Comparison of ENCODE assay signal across 8 cellular contexts in the genomic region with DNA sequence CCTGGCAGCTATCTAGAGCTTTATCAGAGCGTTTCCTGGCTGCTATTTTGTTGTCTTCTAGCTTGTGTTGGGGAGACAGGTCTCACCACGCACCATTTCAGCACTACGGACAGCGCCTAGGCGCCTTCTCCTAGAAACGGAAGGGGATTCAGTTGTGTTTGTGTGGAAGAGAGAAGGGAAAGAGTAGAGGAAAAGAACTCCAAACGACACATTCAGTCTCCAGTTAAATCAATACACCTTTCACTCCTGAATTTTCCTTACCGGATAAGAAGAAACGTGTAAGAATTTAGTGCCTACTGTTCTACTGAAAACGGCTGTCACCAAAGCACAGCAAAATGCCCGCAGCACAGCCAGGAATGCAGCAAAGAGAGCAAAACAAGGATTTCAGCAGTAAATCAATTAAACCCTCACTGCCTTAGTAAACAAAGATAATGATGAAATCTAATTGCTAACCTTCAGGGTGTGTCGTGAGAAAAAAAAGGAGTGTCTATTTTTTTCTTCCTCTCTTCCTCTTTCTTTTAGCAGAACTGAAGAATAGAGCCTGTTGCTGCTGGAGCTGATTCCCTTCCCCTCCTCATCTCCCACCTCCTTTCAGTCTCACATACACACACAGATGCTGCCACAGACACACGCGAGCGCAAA. TPM values are rescaled to one million over a fixed set of nuclear protein-coding genes. Genes with fewer than 3 reads are reported as not detected.
DNase-seq lines count a peak whose midpoint lies in the region; ATAC-seq and TF ChIP-seq lines count a peak whose summit lies in the region.
"Had no signal": no experiment of that assay in that cellular context is flagged by ENCODE, and none has a peak within 500 bp of the region (broad histone marks: within the 10 kb centered on the region; RNA-seq: fewer than 3 reads in every experiment).

No MANE protein-coding gene starts in this region.

- H4K20me1 ChIP-seq in hepatocyte (ENCODE audit: insufficient read depth, poor library complexity, severe bottlenecking), result no peaks in the 10 kb centered on the region

- intact Hi-C loops in psoas muscle (cut with DNase I), result no loop called here

- no peaks in the 10 kb centered on the region for H3K36me3 ChIP-seq in hepatocyte (replicated peaks; ENCODE audit: insufficient read depth, low read depth)
- H3K36me3 ChIP-seq in psoas muscle (ENCODE audit: insufficient read depth in 1 of 2, low read depth in 1 of 2), result no peaks in the 10 kb centered on the region

- H3K9me3 ChIP-seq in hepatocyte (ENCODE audit: low read depth) (no peaks in the 10 kb centered on the region), psoas muscle (no peaks in the 10 kb centered on the region)

- DNase-seq in H4 (ENCODE audit: low spot score), result peak; percentile 32
- peak; percentile 72 for DNase-seq in NCI-H69 (lab: John Stamatoyannopoulos, UW)
- peak; percentile 74 for DNase-seq in amniotic epithelial cell (ENCODE audit: low read depth)
- DNase-seq in hepatocyte (ENCODE audit: low spot score), result peak; percentile 90
- peak; percentile 33 to 67 for DNase-seq in psoas muscle

- no peaks in the 10 kb centered on the region for H3K79me2 ChIP-seq in hepatocyte

- H3K9me2 ChIP-seq in hepatocyte (replicated peaks; ENCODE audit: insufficient read depth), result no peaks in the 10 kb centered on the region

- 7% methylated on average over 15 of the region's 15 CpGs for WGBS in hepatocyte (ENCODE audit: low lambda C conversion rate, missing lambda C conversion rate)
- WGBS in psoas muscle, 3 donors, result 3 to 4% (median 3%) methylated on average over 15 of the region's 15 CpGs

- H3K4me1 ChIP-seq in hepatocyte (ENCODE audit: insufficient read depth), result no peaks in the 10 kb centered on the region
- no peaks in the 10 kb centered on the region for H3K4me1 ChIP-seq in psoas muscle

- no peak overlapping the region for H2AFZ ChIP-seq in hepatocyte

- peak overlapping the region; percentile 73 for H3K4me2 ChIP-seq in hepatocyte

- H3K27me3 ChIP-seq in hepatocyte (peaks cover 15% of the 10 kb centered on the region), psoas muscle (ENCODE audit: insufficient read depth in 3 of 3, low read length in 2 of 3) (peaks cover 0 to 4% (median 4%) of the 10 kb centered on the region in 3 donors)

- H3K27ac ChIP-seq in hepatocyte (no peak overlapping the region), psoas muscle (no peak overlapping the region)

- TF ChIP-seq CTCF in hepatocyte (IDR thresholded peaks at IDR 0.05; ENCODE audit: poor library complexity), result no peak
- no peak for TF ChIP-seq CTCF in psoas muscle (IDR thresholded peaks at IDR 0.05)

- ATAC-seq in psoas muscle, result no peak
- no peak for ATAC-seq in GM21360 (IDR thresholded peaks at IDR 0.05; ENCODE audit: unreplicated experiment)
- ATAC-seq in HG03521 (IDR thresholded peaks at IDR 0.05; ENCODE audit: unreplicated experiment), result no peak

- H3K4me3 ChIP-seq in hepatocyte (no peak overlapping the region), psoas muscle (no peak overlapping the region)

RNA-seq across cellular contexts. Expression of a gene that starts 0.4 kb away (rescaled TPM):
- total RNA-seq in H4 (2014; rRNA removed; shearing (Covaris generic)), result not detected in 2 replicates
- total RNA-seq in hepatocyte, result 0.12 TPM in 1 of 2 replicates, not detected in the other
- polyA plus RNA-seq in hepatocyte, result not detected in 2 replicates
- not detected for total RNA-seq in psoas muscle
- polyA plus RNA-seq in psoas muscle, result not detected
- total RNA-seq: T-helper 2 cell treated with Interferon-gamma antibody and Interleukin-4, amounts not matched to agents 100 ng/mL and 5 ng/mL, for 36 hours had no signal

RNA-seq across cellular contexts. Expression of a gene that starts 13.0 kb away (rescaled TPM):
- 0.86 and 2.7 TPM in 2 replicates for total RNA-seq in H4 (2014; rRNA removed; shearing (Covaris generic))
- 16.2 and 26.9 TPM in 2 replicates for total RNA-seq in hepatocyte
- 10.6 and 11.7 TPM in 2 replicates for polyA plus RNA-seq in hepatocyte
- 1 to 10 TPM in 1 of 4 donors, under 1 TPM in 3; 0.50 to 1.3 (median 0.77) TPM for total RNA-seq in psoas muscle
- under 1 TPM; 0.23 to 0.62 (median 0.27) TPM for polyA plus RNA-seq in psoas muscle

RNA-seq across cellular contexts. Expression of a gene that starts 15.0 kb away (rescaled TPM):
- not detected in 2 replicates for total RNA-seq in H4 (2014; rRNA removed; shearing (Covaris generic))
- total RNA-seq in hepatocyte (not detected in 2 replicates), psoas muscle (not detected)
- polyA plus RNA-seq in hepatocyte (not detected in 2 replicates), psoas muscle (not detected)
- total RNA-seq: T-helper 2 cell treated with Interferon-gamma antibody and Interleukin-4, amounts not matched to agents 100 ng/mL and 5 ng/mL, for 36 hours had no signal

Comparison
In these comparisons a context has a peak if more than half of its experiments do, and no peak if none do; other contexts are left out.
1. DNase-seq: peak in every context shown above with its lines; median percentile 90 in hepatocyte; 74 in amniotic epithelial cell; 72 in NCI-H69; 50 in psoas muscle; 32 in H4.